In genomic region chr18:49786019-49786720, GRCh38 we compare ENCODE assay signal across 15 cellular contexts.
"Had no signal": no experiment of that assay in that cellular context is flagged by ENCODE, and none has a peak within 500 bp of the region (broad histone marks: within the 10 kb centered on the region; RNA-seq: fewer than 3 reads in every experiment).

No MANE protein-coding gene starts in this region.

- H3K27me3 ChIP-seq: breast epithelium, dorsolateral prefrontal cortex, esophagus squamous epithelium, right atrium auricular region, thyroid gland, uterus had no signal

- DNase-seq: activated CD4-positive, alpha-beta T cell treated with anti-CD3 and anti-CD28 coated beads for 1 hour; activated naive CD4-positive, alpha-beta T cell treated with anti-CD3 and anti-CD28 coated beads for 36 hours; aorta; dorsolateral prefrontal cortex; esophagus squamous epithelium; foreskin fibroblast; glutamatergic neuron; midbrain; T-helper 9 cell; thyroid gland; uterus had no signal

- H3K9me3 Mint-ChIP-seq: activated naive CD4-positive, alpha-beta T cell treated with anti-CD3 and anti-CD28 coated beads for 36 hours had no signal

- H3K4me3 Mint-ChIP-seq: activated naive CD4-positive, alpha-beta T cell treated with anti-CD3 and anti-CD28 coated beads for 36 hours had no signal

- H3K4me3 ChIP-seq: breast epithelium, dorsolateral prefrontal cortex, esophagus squamous epithelium, lung, right atrium auricular region, skin epidermis, thyroid gland, uterus had no signal

- H3K4me1 ChIP-seq: breast epithelium, right atrium auricular region, uterus had no signal

- H3K27ac Mint-ChIP-seq: activated naive CD4-positive, alpha-beta T cell treated with anti-CD3 and anti-CD28 coated beads for 36 hours had no signal

- H3K9me3 ChIP-seq: breast epithelium, esophagus squamous epithelium, right atrium auricular region, thyroid gland, uterus had no signal

- H3K27ac ChIP-seq: breast epithelium, dorsolateral prefrontal cortex, esophagus squamous epithelium, right atrium auricular region, thyroid gland, uterus had no signal

- H3K36me3 ChIP-seq: uterus had no signal
